1 cellular context compared by ENCODE assay signal in genomic region chrX:48575642-48576041, GRCh38.
TF ChIP-seq lines count a peak whose summit lies in the region.

No MANE protein-coding gene starts in this region.

TF ChIP-seq in endothelial cell of umbilical vein, 7 proteins besides CTCF, POLR2A, EP300 and RAD21:
- TF ChIP-seq GATA2 (IDR thresholded peaks at IDR 0.05; ENCODE audit: insufficient read depth, insufficient read length, low read depth, low read length) (no peak), POLR2AphosphoS5 (IDR thresholded peaks at IDR 0.05; ENCODE audit: insufficient read depth, low read depth, low read length) (no peak), JUN (IDR thresholded peaks at IDR 0.05; ENCODE audit: borderline replicate concordance, insufficient read depth, insufficient read length, low read depth) (no peak), MYC (IDR thresholded peaks at IDR 0.05; ENCODE audit: low read depth, low read length) (no peak), FOS (IDR thresholded peaks at IDR 0.05; ENCODE audit: borderline replicate concordance, insufficient read depth, low read length) (no peak), EZH2 (IDR thresholded peaks at IDR 0.05; ENCODE audit: borderline replicate concordance, low read depth, low read length, severe bottlenecking) (no peak)
- TF ChIP-seq, protein P1, sequence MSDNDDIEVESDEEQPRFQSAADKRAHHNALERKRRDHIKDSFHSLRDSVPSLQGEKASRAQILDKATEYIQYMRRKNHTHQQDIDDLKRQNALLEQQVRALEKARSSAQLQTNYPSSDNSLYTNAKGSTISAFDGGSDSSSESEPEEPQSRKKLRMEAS (IDR thresholded peaks at IDR 0.05; ENCODE audit: insufficient read depth, insufficient read length): no peak
TF ChIP-seq in endothelial cell of umbilical vein: peak in this region for 0.
